ENCODE assay signal across 19 cellular contexts in the genomic region with DNA sequence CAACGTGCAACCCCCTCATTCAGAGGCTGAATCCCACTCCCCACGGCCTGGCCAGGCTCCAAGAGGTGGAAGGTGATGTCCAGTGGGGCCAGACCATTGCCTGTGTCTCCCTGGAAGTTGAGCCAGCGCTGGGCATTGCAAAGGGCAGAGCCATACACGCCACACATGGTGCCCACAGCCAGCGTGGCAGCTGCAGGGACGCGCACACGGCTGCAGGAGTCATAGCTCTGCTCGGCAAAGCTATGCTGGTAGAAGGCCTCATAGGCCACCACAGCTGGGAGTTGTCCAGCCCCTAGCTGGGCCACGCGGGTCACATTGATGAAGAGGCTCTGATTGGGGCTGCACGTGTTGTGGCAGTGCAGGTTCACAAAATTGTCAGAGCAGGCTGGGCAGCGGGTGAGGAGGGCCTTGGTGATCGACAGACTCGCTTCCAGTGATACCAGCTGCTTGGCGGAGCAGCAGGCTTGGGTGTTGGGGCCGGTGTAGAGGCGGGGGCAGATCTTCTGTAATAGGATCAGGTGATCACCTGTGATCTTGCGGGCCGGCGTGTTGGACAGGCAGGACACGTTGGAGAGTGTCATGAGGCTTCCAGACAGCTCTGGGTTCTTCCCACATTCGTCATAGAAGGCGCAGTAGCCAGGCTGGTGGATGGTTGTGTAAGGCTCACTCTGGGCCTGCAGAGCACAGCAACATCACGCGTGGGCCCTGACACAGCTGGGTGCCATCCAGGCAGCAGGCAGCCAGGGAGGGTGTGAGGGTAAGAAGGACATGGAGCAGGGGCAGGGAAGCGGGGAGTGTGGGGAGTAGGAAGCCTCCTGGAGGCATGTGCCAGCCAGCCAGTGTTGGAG. TPM values are rescaled to one million over a fixed set of nuclear protein-coding genes. Genes with fewer than 3 reads are reported as not detected.
A peak's percentile ranks its signal among the peaks of the same experiment; 100 is the strongest.
DNase-seq lines count a peak whose midpoint lies in the region; ATAC-seq and TF ChIP-seq lines count a peak whose summit lies in the region.
"Had no signal": no experiment of that assay in that cellular context is flagged by ENCODE, and none has a peak within 500 bp of the region (broad histone marks: within the 10 kb centered on the region; RNA-seq: fewer than 3 reads in every experiment).

No MANE protein-coding gene starts in this region.

- no peak overlapping the region for H2BK120ac ChIP-seq in mesendoderm (ENCODE audit: low read depth, low read length)

- H3K79me2 ChIP-seq in mesendoderm (ENCODE audit: control insufficient read depth, insufficient read depth, low read length) = no peaks in the 10 kb centered on the region

- no peaks in the 10 kb centered on the region for H3K4me1 Mint-ChIP-seq in natural killer cell treated with Interleukin-12 subunit alpha and Interleukin-12 subunit beta and Interleukin-15 and Interleukin-18, amount 100 ng/mL, for 72 hours (ENCODE audit: low read depth in 2 of 2)
- no peaks in the 10 kb centered on the region for H3K4me1 Mint-ChIP-seq in natural killer cell
- peaks cover 8% of the 10 kb centered on the region for H3K4me1 Mint-ChIP-seq in type B pancreatic cell (ENCODE audit: unreplicated experiment)
- H3K4me1 Mint-ChIP-seq in stimulated activated effector memory CD8-positive, alpha-beta T cell treated with anti-CD3 and anti-CD28 coated beads, Interleukin-12 subunit alpha, Interleukin-12 subunit beta, amount 100 ng/mL, for 72 hours = no peaks in the 10 kb centered on the region

- H3K36me3 Mint-ChIP-seq in natural killer cell treated with Interleukin-12 subunit alpha and Interleukin-12 subunit beta and Interleukin-15 and Interleukin-18, amount 100 ng/mL, for 72 hours = no peaks in the 10 kb centered on the region
- no peaks in the 10 kb centered on the region for H3K36me3 Mint-ChIP-seq in natural killer cell
- no peaks in the 10 kb centered on the region for H3K36me3 Mint-ChIP-seq in type B pancreatic cell
- no peaks in the 10 kb centered on the region for H3K36me3 Mint-ChIP-seq in stimulated activated effector memory CD8-positive, alpha-beta T cell treated with anti-CD3 and anti-CD28 coated beads, Interleukin-12 subunit alpha, Interleukin-12 subunit beta, amount 100 ng/mL, for 72 hours

- H3K4me2 ChIP-seq in mesendoderm (ENCODE audit: low read length) = no peak overlapping the region
- H3K4me2 ChIP-seq: A549 had no signal

- H2BK5ac ChIP-seq in mesendoderm (ENCODE audit: low read length) = no peak overlapping the region

- DNase-seq in natural killer cell treated with Interleukin-12 subunit alpha and Interleukin-12 subunit beta and Interleukin-15 and Interleukin-18, amount 100 ng/mL, for 72 hours (ENCODE audit: low spot score) = no peak
- DNase-seq in natural killer cell (no peak), mesendoderm (no peak), type B pancreatic cell (ENCODE audit: extremely low spot score, unreplicated experiment) (no peak)
- no peak for DNase-seq in central memory CD4-positive, alpha-beta T cell
- no peak for DNase-seq in stimulated activated effector memory CD8-positive, alpha-beta T cell treated with anti-CD3 and anti-CD28 coated beads, Interleukin-12 subunit alpha, Interleukin-12 subunit beta, amount 100 ng/mL, for 72 hours (ENCODE audit: low spot score in 2 of 2)
- DNase-seq: C1 segment of cervical spinal cord, DMS 273 treated with DMSO at 0.1 percent for 48 hours, GF-D8, H7, KBM-7, NCI-H1436 treated with DMSO at 0.1 percent for 48 hours, NCI-H2081, NCI-H510A treated with DMSO at 0.1 percent for 48 hours had no signal

- no peak overlapping the region for H3K23ac ChIP-seq in mesendoderm (ENCODE audit: low read length)

- H4K5ac ChIP-seq in mesendoderm (ENCODE audit: low read length) = no peak overlapping the region

- no peak overlapping the region for H3K4ac ChIP-seq in mesendoderm (ENCODE audit: low read depth, low read length)

- H2BK15ac ChIP-seq in mesendoderm (replicated peaks; ENCODE audit: low read depth) = no peak overlapping the region

- ATAC-seq in natural killer cell treated with Interleukin-12 subunit alpha and Interleukin-12 subunit beta and Interleukin-15 and Interleukin-18, amount 100 ng/mL, for 72 hours = peak; percentile 3 to 26
- no peak for ATAC-seq in natural killer cell
- ATAC-seq in GM21390 (IDR thresholded peaks at IDR 0.05; ENCODE audit: unreplicated experiment) = no peak
- ATAC-seq in stimulated activated effector memory CD8-positive, alpha-beta T cell treated with anti-CD3 and anti-CD28 coated beads, Interleukin-12 subunit alpha, Interleukin-12 subunit beta, amount 100 ng/mL, for 72 hours = no peak
- ATAC-seq: A549, Panc1 had no signal

- WGBS in mesendoderm (ENCODE audit: extremely low coverage, insufficient coverage, low lambda C conversion rate) = no CpG with 5 or more reads among the region's 27 CpGs

- H3K36me3 ChIP-seq in endocrine pancreas (ENCODE audit: control insufficient read depth, insufficient read depth, low read length) = no peaks in the 10 kb centered on the region
- no peaks in the 10 kb centered on the region for H3K36me3 ChIP-seq in mesendoderm (ENCODE audit: control insufficient read depth, insufficient read depth, low read length)

- TF ChIP-seq CTCF in natural killer cell (IDR thresholded peaks at IDR 0.05) (no peak), type B pancreatic cell (conservative IDR thresholded peaks at IDR 0.05) (no peak)

- no peak overlapping the region for H3K4me3 ChIP-seq in endocrine pancreas (ENCODE audit: control insufficient read depth, insufficient read depth, low read length)
- H3K4me3 ChIP-seq in mesendoderm (ENCODE audit: low read length) = no peak overlapping the region
- H3K4me3 ChIP-seq: A549 had no signal

- H3K9me3 Mint-ChIP-seq in natural killer cell treated with Interleukin-12 subunit alpha and Interleukin-12 subunit beta and Interleukin-15 and Interleukin-18, amount 100 ng/mL, for 72 hours = no peaks in the 10 kb centered on the region
- H3K9me3 Mint-ChIP-seq in natural killer cell (no peaks in the 10 kb centered on the region), type B pancreatic cell (peaks cover 4% of the 10 kb centered on the region)
- H3K9me3 Mint-ChIP-seq in stimulated activated effector memory CD8-positive, alpha-beta T cell treated with anti-CD3 and anti-CD28 coated beads, Interleukin-12 subunit alpha, Interleukin-12 subunit beta, amount 100 ng/mL, for 72 hours = no peaks in the 10 kb centered on the region

- no peaks in the 10 kb centered on the region for H3K79me1 ChIP-seq in mesendoderm (ENCODE audit: low read length)

- H3K9me3 ChIP-seq in endocrine pancreas (ENCODE audit: control insufficient read depth, low read length) = no peaks in the 10 kb centered on the region
- H3K9me3 ChIP-seq: A549 had no signal

- intact Hi-C loops in natural killer cell (cut with micrococcal nuclease) = no loop called here

- H3K27me3 ChIP-seq in endocrine pancreas (ENCODE audit: control insufficient read depth, insufficient read depth, low read length) (no peaks in the 10 kb centered on the region), mesendoderm (ENCODE audit: insufficient read depth, low read length, poor library complexity) (no peaks in the 10 kb centered on the region)

- H3K4me1 ChIP-seq in endocrine pancreas (ENCODE audit: control insufficient read depth, insufficient read depth, low read length) (no peaks in the 10 kb centered on the region), mesendoderm (ENCODE audit: control insufficient read depth, low read depth, low read length) (no peaks in the 10 kb centered on the region)

- no peaks in the 10 kb centered on the region for H3K27me3 Mint-ChIP-seq in natural killer cell treated with Interleukin-12 subunit alpha and Interleukin-12 subunit beta and Interleukin-15 and Interleukin-18, amount 100 ng/mL, for 72 hours
- H3K27me3 Mint-ChIP-seq in natural killer cell (ENCODE audit: low read depth in 2 of 2) = no peaks in the 10 kb centered on the region
- no peaks in the 10 kb centered on the region for H3K27me3 Mint-ChIP-seq in type B pancreatic cell

- H2AK5ac ChIP-seq in mesendoderm (ENCODE audit: low read length) = no peak overlapping the region

- H3K27ac Mint-ChIP-seq in natural killer cell treated with Interleukin-12 subunit alpha and Interleukin-12 subunit beta and Interleukin-15 and Interleukin-18, amount 100 ng/mL, for 72 hours = no peak overlapping the region
- H3K27ac Mint-ChIP-seq in natural killer cell (no peak overlapping the region), type B pancreatic cell (peak overlapping the region; percentile 31)
- H3K27ac Mint-ChIP-seq in stimulated activated effector memory CD8-positive, alpha-beta T cell treated with anti-CD3 and anti-CD28 coated beads, Interleukin-12 subunit alpha, Interleukin-12 subunit beta, amount 100 ng/mL, for 72 hours = no peak overlapping the region

- no peak overlapping the region for H3K18ac ChIP-seq in mesendoderm (ENCODE audit: low read length)

- H3K9ac ChIP-seq in endocrine pancreas (ENCODE audit: control insufficient read depth, insufficient read depth, low read length) = peak overlapping the region; percentile 67
- no peak overlapping the region for H3K9ac ChIP-seq in mesendoderm (ENCODE audit: low read length)

- H3K4me3 Mint-ChIP-seq in natural killer cell treated with Interleukin-12 subunit alpha and Interleukin-12 subunit beta and Interleukin-15 and Interleukin-18, amount 100 ng/mL, for 72 hours = no peak overlapping the region
- H3K4me3 Mint-ChIP-seq in natural killer cell (no peak overlapping the region), type B pancreatic cell (no peak overlapping the region)
- H3K4me3 Mint-ChIP-seq in stimulated activated effector memory CD8-positive, alpha-beta T cell treated with anti-CD3 and anti-CD28 coated beads, Interleukin-12 subunit alpha, Interleukin-12 subunit beta, amount 100 ng/mL, for 72 hours = no peak overlapping the region

- no peak overlapping the region for H3K27ac ChIP-seq in mesendoderm (ENCODE audit: low read depth, low read length)
- H3K27ac ChIP-seq: A549, HL-60 had no signal

- peak overlapping the region; percentile 25 for H3K56ac ChIP-seq in mesendoderm (ENCODE audit: low read length)

- no peak overlapping the region for H4K8ac ChIP-seq in mesendoderm (ENCODE audit: low read depth, low read length)

RNA-seq across cellular contexts. Expression of a gene that starts 1.2 kb away (rescaled TPM):
- total RNA-seq in natural killer cell treated with Interleukin-12 subunit alpha and Interleukin-12 subunit beta and Interleukin-15 and Interleukin-18, amount 100 ng/mL, for 72 hours = under 1 TPM in 1 of 2 donors, not detected in 1; 0.12 TPM
- total RNA-seq in natural killer cell (under 1 TPM in 2 of 3 donors, not detected in 1; 0.10 to 0.16 TPM), type B pancreatic cell (ENCODE audit: low replicate concordance) (8.8 and 11.0 TPM in 2 replicates)
- polyA plus RNA-seq in mesendoderm (2013, experiment 1 of 2) = 0.22 TPM
- 0.18 TPM for polyA plus RNA-seq in mesendoderm (2013, experiment 2 of 2)
- total RNA-seq: H7 had no signal

RNA-seq across cellular contexts. Expression of a gene that starts 33.8 kb away (rescaled TPM):
- 100 to 1,000 TPM in 1 of 2 donors, 10 to 100 TPM in 1; 99.7 to 208 TPM for total RNA-seq in natural killer cell treated with Interleukin-12 subunit alpha and Interleukin-12 subunit beta and Interleukin-15 and Interleukin-18, amount 100 ng/mL, for 72 hours
- total RNA-seq in natural killer cell (10 to 100 TPM; 67.8 to 85.5 (median 84.5) TPM), type B pancreatic cell (ENCODE audit: low replicate concordance) (86.5 and 100 TPM in 2 replicates)
- 79.9 TPM for polyA plus RNA-seq in mesendoderm (2013, experiment 1 of 2)
- 72.0 TPM for polyA plus RNA-seq in mesendoderm (2013, experiment 2 of 2)

RNA-seq across cellular contexts. Expression of a gene that starts 42.1 kb away (rescaled TPM):
- total RNA-seq in natural killer cell treated with Interleukin-12 subunit alpha and Interleukin-12 subunit beta and Interleukin-15 and Interleukin-18, amount 100 ng/mL, for 72 hours = 100 to 1,000 TPM in 1 of 2 donors, 10 to 100 TPM in 1; 97.9 to 104 TPM
- total RNA-seq in natural killer cell = 100 to 1,000 TPM in 1 of 3 donors, 10 to 100 TPM in 2; 93.1 to 101 (median 94.1) TPM
- 24.1 TPM for polyA plus RNA-seq in mesendoderm (2013, experiment 1 of 2)
- polyA plus RNA-seq in mesendoderm (2013, experiment 2 of 2) = 24.4 TPM
- total RNA-seq in type B pancreatic cell (ENCODE audit: low replicate concordance) = 92.8 and 97.1 TPM in 2 replicates

RNA-seq across cellular contexts. Expression of a gene that starts 49.4 kb away (rescaled TPM):
- 100 to 1,000 TPM in 1 of 2 donors, 10 to 100 TPM in 1; 70.8 to 108 TPM for total RNA-seq in natural killer cell treated with Interleukin-12 subunit alpha and Interleukin-12 subunit beta and Interleukin-15 and Interleukin-18, amount 100 ng/mL, for 72 hours
- total RNA-seq in natural killer cell = 10 to 100 TPM; 50.1 to 79.9 (median 68.7) TPM
- 34.4 TPM for polyA plus RNA-seq in mesendoderm (2013, experiment 1 of 2)
- 32.5 TPM for polyA plus RNA-seq in mesendoderm (2013, experiment 2 of 2)
- total RNA-seq in type B pancreatic cell (ENCODE audit: low replicate concordance) = 82.1 and 88.5 TPM in 2 replicates

Comparison
In these comparisons a context has a peak if more than half of its experiments do, and no peak if none do; other contexts are left out.
1. ATAC-seq: peak in natural killer cell treated with Interleukin-12 subunit alpha and Interleukin-12 subunit beta and Interleukin-15 and Interleukin-18, amount 100 ng/mL, for 72 hours (2 of 2); none in natural killer cell (0 of 3), GM21390 (single experiment) and stimulated activated effector memory CD8-positive, alpha-beta T cell treated with anti-CD3 and anti-CD28 coated beads, Interleukin-12 subunit alpha, Interleukin-12 subunit beta, amount 100 ng/mL, for 72 hours (single experiment).